In genomic region chr2:120934891-120935338, GRCh38 we compare ENCODE assay signal across 11 cellular contexts.
A peak's percentile ranks its signal among the peaks of the same experiment; 100 is the strongest.
DNase-seq lines count a peak whose midpoint lies in the region; ATAC-seq, FAIRE-seq and TF ChIP-seq lines count a peak whose summit lies in the region.
"Had no signal": no experiment of that assay in that cellular context is flagged by ENCODE, and none has a peak within 500 bp of the region (broad histone marks: within the 10 kb centered on the region; RNA-seq: fewer than 3 reads in every experiment).

No MANE protein-coding gene starts in this region.

- H3K27me3 ChIP-seq in endodermal cell (ENCODE audit: control insufficient read depth, insufficient read depth, low read length, poor library complexity, severe bottlenecking), result no peaks in the 10 kb centered on the region

- no peaks in the 10 kb centered on the region for H3K36me3 ChIP-seq in endodermal cell (ENCODE audit: control insufficient read depth, insufficient read depth, low read length)

- H3K4me1 ChIP-seq in endodermal cell (ENCODE audit: control insufficient read depth, insufficient read depth, low read length), result peaks cover 21% of the 10 kb centered on the region

- H3K4me1 Mint-ChIP-seq in endodermal cell, result peaks cover 55% of the 10 kb centered on the region
- H3K4me1 Mint-ChIP-seq: CD14-positive monocyte, T-helper 17 cell had no signal

- no peak overlapping the region for H3K27ac Mint-ChIP-seq in endodermal cell
- H3K27ac Mint-ChIP-seq: CD14-positive monocyte, T-helper 17 cell had no signal

- TF ChIP-seq CTCF in LNCaP clone FGC (IDR thresholded peaks at IDR 0.05; ENCODE audit: control insufficient read depth, extremely low read depth, insufficient read depth), result no peak
- no peak for TF ChIP-seq CTCF in endodermal cell (conservative IDR thresholded peaks at IDR 0.05)
- TF ChIP-seq CTCF in D721Med (IDR thresholded peaks at IDR 0.05; ENCODE audit: insufficient read depth, missing control alignments), result no peak

- H3K9me3 Mint-ChIP-seq in endodermal cell, result peaks cover 9% of the 10 kb centered on the region

- no peak for FAIRE-seq in D721Med (lab: Jason Lieb, UNC)

- WGBS in endodermal cell (ENCODE audit: insufficient coverage in 1 of 2, insufficient read length in 1 of 2), 2 experiments, result 79 to 90% methylated on average over 5 to 10 of the region's 10 CpGs

- H3K4me3 ChIP-seq in LNCaP clone FGC (ENCODE audit: low read depth, low read length) (peak overlapping the region; percentile 28; the same call in 1 of the 2 replicates), endodermal cell (ENCODE audit: low read length) (no peak overlapping the region)

- DNase-seq in A172 (ENCODE audit: low spot score), result peak; percentile 96
- DNase-seq in LNCaP clone FGC (ENCODE audit: low read depth), result peak; percentile 71
- DNase-seq in endodermal cell, result no peak
- peak; percentile 47 for DNase-seq in mucosa of gallbladder (ENCODE audit: low spot score)
- DNase-seq in NCI-H82 (lab: John Stamatoyannopoulos, UW), result no peak
- no peak for DNase-seq in D721Med (ENCODE audit: insufficient read length, low spot score)
- DNase-seq: amygdala, T-helper 17 cell had no signal

- H3K36me3 Mint-ChIP-seq in endodermal cell (ENCODE audit: low read depth), result peaks cover 9% of the 10 kb centered on the region
- H3K36me3 Mint-ChIP-seq: CD14-positive monocyte had no signal

- H3K4me3 Mint-ChIP-seq in endodermal cell, result no peak overlapping the region
- H3K4me3 Mint-ChIP-seq: CD14-positive monocyte, T-helper 17 cell had no signal

- H3K9ac ChIP-seq in endodermal cell (ENCODE audit: extremely low read depth, low read length, poor library complexity, severe bottlenecking), result no peak overlapping the region

- no peaks in the 10 kb centered on the region for H3K27me3 Mint-ChIP-seq in endodermal cell (ENCODE audit: insufficient read depth)

- peak overlapping the region; percentile 50 for H3K27ac ChIP-seq in endodermal cell (ENCODE audit: low read depth, low read length)

- no peaks in the 10 kb centered on the region for H3K9me3 ChIP-seq in endodermal cell (ENCODE audit: control insufficient read depth, low read length)

- ATAC-seq in GM18868 (IDR thresholded peaks at IDR 0.05; ENCODE audit: unreplicated experiment) (no peak), GM19395 (IDR thresholded peaks at IDR 0.05; ENCODE audit: unreplicated experiment) (no peak)
- ATAC-seq: T-helper 17 cell had no signal

Comparison
In these comparisons a context has a peak if more than half of its experiments do, and no peak if none do; other contexts are left out.
1. DNase-seq: peak in A172 (single experiment), LNCaP clone FGC (single experiment) and mucosa of gallbladder (single experiment); none in endodermal cell (single experiment), NCI-H82 (single experiment) and D721Med (single experiment).